8 cellular contexts compared by ENCODE assay signal in genomic region chr17:37643118-37643766, GRCh38. TPM values are rescaled to one million over a fixed set of nuclear protein-coding genes. Genes with fewer than 3 reads are reported as not detected.
DNase-seq lines count a peak whose midpoint lies in the region; ATAC-seq and TF ChIP-seq lines count a peak whose summit lies in the region.

A gene with protein sequence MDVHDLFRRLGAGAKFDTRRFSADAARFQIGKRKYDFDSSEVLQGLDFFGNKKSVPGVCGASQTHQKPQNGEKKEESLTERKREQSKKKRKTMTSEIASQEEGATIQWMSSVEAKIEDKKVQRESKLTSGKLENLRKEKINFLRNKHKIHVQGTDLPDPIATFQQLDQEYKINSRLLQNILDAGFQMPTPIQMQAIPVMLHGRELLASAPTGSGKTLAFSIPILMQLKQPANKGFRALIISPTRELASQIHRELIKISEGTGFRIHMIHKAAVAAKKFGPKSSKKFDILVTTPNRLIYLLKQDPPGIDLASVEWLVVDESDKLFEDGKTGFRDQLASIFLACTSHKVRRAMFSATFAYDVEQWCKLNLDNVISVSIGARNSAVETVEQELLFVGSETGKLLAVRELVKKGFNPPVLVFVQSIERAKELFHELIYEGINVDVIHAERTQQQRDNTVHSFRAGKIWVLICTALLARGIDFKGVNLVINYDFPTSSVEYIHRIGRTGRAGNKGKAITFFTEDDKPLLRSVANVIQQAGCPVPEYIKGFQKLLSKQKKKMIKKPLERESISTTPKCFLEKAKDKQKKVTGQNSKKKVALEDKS (minus strand): TSS chr17:37643446. CDS start chr17:37643420, 26 bp downstream.

- TF ChIP-seq CTCF in PC-9 (conservative IDR thresholded peaks at IDR 0.05): no peak

- H3K27me3 ChIP-seq in PC-9 (ENCODE audit: insufficient read depth, low read depth): no peaks in the 10 kb centered on the region

- no peaks in the 10 kb centered on the region for H3F3A ChIP-seq in PC-9 (ENCODE audit: insufficient read depth, low read depth)

- intact Hi-C loops in PC-9 (cut with micrococcal nuclease; ENCODE audit: unreplicated experiment): loop anchor here (2.0 kb wide), 1 partner anchor 128 kb away; no protein-coding TSS in a partner anchor

- peaks cover 10% of the 10 kb centered on the region; the same call in 1 of the 2 replicates for H3K36me3 ChIP-seq in PC-9 (ENCODE audit: low read depth)

- peak; percentile 81 for DNase-seq in COLO668 (lab: John Stamatoyannopoulos, UW; ENCODE audit: unreplicated experiment)
- peak; percentile 81 for DNase-seq in KG1 (lab: John Stamatoyannopoulos, UW)
- DNase-seq in PC-9: peak; percentile 84 to 85
- DNase-seq in activated T-cell treated with anti-CD3 and anti-CD28 coated beads for 48 hours (ENCODE audit: low read depth): peak; percentile 80
- DNase-seq in erythroblast (lab: John Stamatoyannopoulos, UW): peak; percentile 95 to 97
- DNase-seq in mucosa of gallbladder (ENCODE audit: low spot score): peak; percentile 94
- DNase-seq in stimulated activated CD8-positive, alpha-beta memory T cell treated with anti-CD3 and anti-CD28 coated beads, Interleukin-4, amount 100 ng/mL, for 1 hour (ENCODE audit: low read depth in 2 of 2, low spot score in 1 of 2): peak; percentile 71 to 77

- no peaks in the 10 kb centered on the region for H3K9me3 ChIP-seq in PC-9 (ENCODE audit: insufficient read depth, low read depth)

- peak within 1 kb of the TSS; percentile 49 for H3K27ac ChIP-seq in PC-9

- H3K9me2 ChIP-seq in PC-9 (ENCODE audit: insufficient read depth): no peaks in the 10 kb centered on the region

- peak within 1 kb of the TSS; percentile 93 for H2AFZ ChIP-seq in PC-9

- POLR2A ChIA-PET in PC-9 (lab: Charles Lee; ENCODE audit: unreplicated experiment): interaction anchor here (0.6 kb wide), 2 partner anchors 57 to 153 kb away, joined by 3 to 4 read pairs; no protein-coding TSS in a partner anchor

- H3K4me3 ChIP-seq in PC-9: peak within 1 kb of the TSS; percentile 79

- CTCF ChIA-PET in PC-9 (lab: Charles Lee): no interaction called here

- TF ChIP-seq POLR2A in erythroblast (IDR thresholded peaks at IDR 0.05; ENCODE audit: low read length): peak; percentile 82

- peak within 1 kb of the TSS; percentile 90 for H3K4me2 ChIP-seq in PC-9

- peaks cover 34% of the 10 kb centered on the region for H3K79me2 ChIP-seq in PC-9 (ENCODE audit: low read depth)

- peak; percentile 93 for ATAC-seq in GM21447 (IDR thresholded peaks at IDR 0.05; ENCODE audit: unreplicated experiment)

- peaks cover 16% of the 10 kb centered on the region for H3K4me1 ChIP-seq in PC-9 (replicated peaks; ENCODE audit: insufficient read depth)

- 0 out of 2 replicates have a peak, but pooled peaks cover 4% of the 10 kb centered on the region for H4K20me1 ChIP-seq in PC-9 (ENCODE audit: insufficient read depth)

- BruUV-seq in PC-9 (replicated peaks; lab: Mats Ljungman, UMichigan): no TSS peak

RNA-seq across cellular contexts. Expression of the gene that starts here (rescaled TPM):
- 23.5 and 31.8 TPM in 2 replicates for total RNA-seq in PC-9 (2021)
- total RNA-seq in mucosa of gallbladder: 21.7 TPM

Comparison
In these comparisons a context has a peak if more than half of its experiments do, and no peak if none do; other contexts are left out.
1. Peak in every context shown above with its lines: DNase-seq, ATAC-seq, H3K4me3 ChIP-seq and H3K27ac ChIP-seq.